ENCODE assay signal across 8 cellular contexts in the genomic region with DNA sequence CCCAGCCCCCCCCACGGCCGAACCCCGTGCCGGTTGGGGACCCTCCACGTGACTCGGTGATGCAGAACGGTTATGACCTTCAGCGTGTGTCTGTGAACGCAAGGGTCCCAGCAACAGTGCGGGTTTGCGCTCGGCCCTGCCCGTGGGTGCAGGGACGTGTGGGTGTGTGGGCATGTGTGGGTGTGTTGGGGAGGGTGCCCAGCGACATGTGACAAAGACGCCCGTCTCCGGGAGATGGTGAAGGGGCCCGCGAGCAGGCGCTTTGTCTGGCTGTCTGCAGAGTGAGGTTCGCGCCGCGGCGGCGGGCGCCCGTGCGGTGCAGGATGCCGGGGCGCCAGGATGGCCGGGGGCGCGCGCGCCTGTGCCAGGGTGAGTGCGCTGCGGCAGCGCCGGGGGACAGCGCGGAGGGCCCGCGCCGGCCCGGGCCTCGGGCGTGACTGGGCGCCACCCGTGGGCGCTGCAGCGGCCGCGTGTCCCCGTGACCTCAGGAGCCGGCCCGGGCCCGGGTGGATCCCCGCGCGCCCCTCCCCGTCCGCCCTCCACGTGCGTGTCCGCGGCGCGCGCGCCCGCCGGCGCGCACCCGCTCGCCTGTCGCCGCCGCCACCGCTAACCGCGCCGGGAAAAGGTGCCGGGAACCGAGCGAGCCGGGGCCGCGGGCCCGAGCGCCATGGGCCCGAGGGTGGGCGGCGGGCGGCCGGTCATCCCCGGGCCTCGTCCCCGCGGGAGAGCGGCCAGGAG. TPM values are rescaled to one million over a fixed set of nuclear protein-coding genes. Genes with fewer than 3 reads are reported as not detected.
DNase-seq lines count a peak whose midpoint lies in the region; ATAC-seq, FAIRE-seq and TF ChIP-seq lines count a peak whose summit lies in the region.

Gene LRFN4 (plus strand): TSS at position 569 of the 738 bp plus-strand sequence. CDS start 681 bp downstream, outside the sequence.

- peak in 1 of 3 donors; percentile 74 for DNase-seq in CD4-positive, CD25-positive, alpha-beta regulatory T cell
- DNase-seq in SJSA1 (ENCODE audit: low read depth in 1 of 2, low spot score in 2 of 2) (peak; percentile 85 to 93), bronchial epithelial cell (ENCODE audit: low read depth) (peak; percentile 31), inferior parietal cortex (ENCODE audit: extremely low spot score) (peak; percentile 65), NAMALWA (ENCODE audit: low spot score) (no peak)

- H3K27me3 ChIP-seq in CD4-positive, CD25-positive, alpha-beta regulatory T cell (ENCODE audit: control insufficient read depth, insufficient read depth, low read length) = no peaks in the 10 kb centered on the region
- H3K27me3 ChIP-seq in SJSA1 (replicated peaks) = no peaks in the 10 kb centered on the region
- H3K27me3 ChIP-seq in bronchial epithelial cell (ENCODE audit: control insufficient read depth, insufficient read depth, low read length) = no peaks in the 10 kb centered on the region

- no peaks in the 10 kb centered on the region for H3K9me3 ChIP-seq in CD4-positive, CD25-positive, alpha-beta regulatory T cell (ENCODE audit: control insufficient read depth in 2 of 2, low read length in 2 of 2)
- H3K9me3 ChIP-seq in SJSA1 (replicated peaks) = peaks cover 2% of the 10 kb centered on the region; the same call in 1 of the 2 replicates

- H3K36me3 Mint-ChIP-seq in CD4-positive, CD25-positive, alpha-beta regulatory T cell = no peaks in the 10 kb centered on the region

- TF ChIP-seq CTCF in bronchial epithelial cell (IDR thresholded peaks at IDR 0.05; ENCODE audit: insufficient read depth, low read length, severe bottlenecking) = no peak

- no peaks in the 10 kb centered on the region for H3K36me3 ChIP-seq in CD4-positive, CD25-positive, alpha-beta regulatory T cell (ENCODE audit: control insufficient read depth, insufficient read depth, low read length)
- peaks cover 52% of the 10 kb centered on the region for H3K36me3 ChIP-seq in SJSA1
- H3K36me3 ChIP-seq in bronchial epithelial cell (ENCODE audit: control insufficient read depth, insufficient read depth, low read length) = peaks cover 16% of the 10 kb centered on the region

- peak; percentile 61 to 64 for ATAC-seq in CD4-positive, CD25-positive, alpha-beta regulatory T cell (ENCODE audit: low read depth in 2 of 2)
- peak; percentile 33 for ATAC-seq in GM19025 (IDR thresholded peaks at IDR 0.05; ENCODE audit: low read depth, unreplicated experiment)
- ATAC-seq in HG03159 (IDR thresholded peaks at IDR 0.05; ENCODE audit: unreplicated experiment) = peak; percentile 15

- H3K27me3 Mint-ChIP-seq in CD4-positive, CD25-positive, alpha-beta regulatory T cell = no peaks in the 10 kb centered on the region

- peak within 1 kb of the TSS; percentile 85 to 93 (median 90) for H3K4me3 Mint-ChIP-seq in CD4-positive, CD25-positive, alpha-beta regulatory T cell

- H3K27ac Mint-ChIP-seq in CD4-positive, CD25-positive, alpha-beta regulatory T cell = peak within 1 kb of the TSS; percentile 56 to 84 (median 65)

- FAIRE-seq in bronchial epithelial cell (lab: Jason Lieb, UNC) = no peak

- peak within 1 kb of the TSS; percentile 71 for H3K27ac ChIP-seq in CD4-positive, CD25-positive, alpha-beta regulatory T cell (ENCODE audit: insufficient read depth, low read length, poor library complexity, severe bottlenecking)
- H3K27ac ChIP-seq in SJSA1 (peak within 1 kb of the TSS; percentile 87), skin epidermis (peak within 1 kb of the TSS; percentile 23 to 96 (median 88))

- H3K4me3 ChIP-seq in CD4-positive, CD25-positive, alpha-beta regulatory T cell (ENCODE audit: low read depth, low read length) = peak within 1 kb of the TSS; percentile 71
- H3K4me3 ChIP-seq in SJSA1 = peak within 1 kb of the TSS; percentile 87
- peak within 1 kb of the TSS; percentile 66 for H3K4me3 ChIP-seq in bronchial epithelial cell (ENCODE audit: low read depth, low read length)
- peak within 1 kb of the TSS; percentile 46 to 71 (median 67) for H3K4me3 ChIP-seq in skin epidermis

- H3K4me1 Mint-ChIP-seq in CD4-positive, CD25-positive, alpha-beta regulatory T cell = peaks cover 0 to 15% (median 7%) of the 10 kb centered on the region in 4 donors

- no peaks in the 10 kb centered on the region for H3K9me3 Mint-ChIP-seq in CD4-positive, CD25-positive, alpha-beta regulatory T cell

- H3K4me1 ChIP-seq in CD4-positive, CD25-positive, alpha-beta regulatory T cell (ENCODE audit: control insufficient read depth, insufficient read depth, low read length, poor library complexity, severe bottlenecking) = peaks cover 17% of the 10 kb centered on the region
- H3K4me1 ChIP-seq in SJSA1 (replicated peaks) = peaks cover 19% of the 10 kb centered on the region

RNA-seq across cellular contexts. Expression of gene LRFN4, which starts in this region (rescaled TPM):
- total RNA-seq in CD4-positive, CD25-positive, alpha-beta regulatory T cell = 8.0 TPM
- polyA plus RNA-seq in CD4-positive, CD25-positive, alpha-beta regulatory T cell = 1 to 10 TPM in 3 of 4 donors, under 1 TPM in 1; 0.87 to 1.8 (median 1.3) TPM
- 64.1 and 79.9 TPM in 2 replicates for total RNA-seq in SJSA1 (2014; rRNA removed; shearing (Covaris generic))
- 13.1 and 16.3 TPM in 2 replicates for total RNA-seq in bronchial epithelial cell
